In the genomic region with DNA sequence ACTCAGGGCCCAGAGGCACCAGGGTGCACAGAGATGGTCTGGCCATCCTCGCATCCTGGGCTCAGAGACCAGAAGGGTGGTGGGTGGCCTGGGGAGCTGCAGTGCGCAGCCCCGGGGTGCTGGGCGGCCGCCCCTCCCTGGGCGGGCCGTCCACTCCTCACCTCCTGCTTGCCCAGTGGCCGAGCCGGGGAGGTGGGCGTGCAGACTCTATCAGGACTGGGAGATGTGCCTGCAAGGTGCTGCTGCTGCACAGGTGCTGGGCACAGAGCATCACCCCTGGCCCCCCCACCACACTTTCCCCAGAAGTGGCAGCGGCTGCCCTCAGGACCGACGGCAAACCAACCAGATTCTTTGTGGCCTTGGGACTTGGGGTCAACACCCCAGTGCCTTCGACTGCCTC, we compare ENCODE assay signal across 26 cellular contexts. TPM values are rescaled to one million over a fixed set of nuclear protein-coding genes. Genes with fewer than 3 reads are reported as not detected.
A peak's percentile ranks its signal among the peaks of the same experiment; 100 is the strongest.
DNase-seq lines count a peak whose midpoint lies in the region; ATAC-seq and TF ChIP-seq lines count a peak whose summit lies in the region.
"Had no signal": no experiment of that assay in that cellular context is flagged by ENCODE, and none has a peak within 500 bp of the region (broad histone marks: within the 10 kb centered on the region; RNA-seq: fewer than 3 reads in every experiment).

SCN4A (minus strand) TSS at position 123 of the 400 bp plus-strand sequence; CDS start at position 46, 77 bp downstream.

- no peak within 1 kb of the TSS for H3K27ac Mint-ChIP-seq in progenitor cell of endocrine pancreas
- H3K27ac Mint-ChIP-seq: activated B cell treated with CpG ODN at 0.5 μM for 24 hours; activated naive CD8-positive, alpha-beta T cell; activated T-helper 2 cell treated with anti-CD3 and anti-CD28 coated beads, Interferon-gamma antibody, Interleukin-2, Interleukin-4, amounts not matched to agents 10 μg/mL and 5 μg/mL and 100 μg/mL, durations not matched to agents 14 hours and 24 hours and 36 hours; CD14-positive monocyte; dendritic cell treated with granulocyte-macrophage colony-stimulating factor and Interleukin-4, amounts not matched to agents 40 ng/mL and 50 ng/mL, for 4 days; type B pancreatic cell had no signal

- WGBS in right cardiac atrium: 95% methylated on average over 14 of the region's 14 CpGs
- WGBS in heart right ventricle, 2 donors: 97% methylated on average over 14 of the region's 14 CpGs

- intact Hi-C loops in right cardiac atrium (cut with DNase I): no loop called here
- intact Hi-C loops in heart right ventricle (cut with DNase I): no loop called here

- no peaks in the 10 kb centered on the region for H3K27me3 ChIP-seq in right cardiac atrium (ENCODE audit: control insufficient read depth, insufficient read depth)
- no peaks in the 10 kb centered on the region for H3K27me3 ChIP-seq in heart right ventricle
- no peaks in the 10 kb centered on the region for H3K27me3 ChIP-seq in SJCRH30

- no peak within 1 kb of the TSS for H3K4me3 Mint-ChIP-seq in progenitor cell of endocrine pancreas (ENCODE audit: low read depth)
- H3K4me3 Mint-ChIP-seq: activated B cell treated with CpG ODN at 0.5 μM for 24 hours; activated naive CD8-positive, alpha-beta T cell; CD14-positive monocyte; central memory CD8-positive, alpha-beta T cell; dendritic cell treated with granulocyte-macrophage colony-stimulating factor and Interleukin-4, amounts not matched to agents 40 ng/mL and 50 ng/mL, for 4 days; T-cell; type B pancreatic cell had no signal

- no peaks in the 10 kb centered on the region for H3K36me3 Mint-ChIP-seq in progenitor cell of endocrine pancreas (ENCODE audit: insufficient read depth)
- H3K36me3 Mint-ChIP-seq: activated naive CD8-positive, alpha-beta T cell; CD14-positive monocyte; naive B cell; T-cell; type B pancreatic cell had no signal

- H3K27me3 Mint-ChIP-seq in progenitor cell of endocrine pancreas: peaks cover 20% of the 10 kb centered on the region
- H3K27me3 Mint-ChIP-seq: activated naive CD8-positive, alpha-beta T cell; T-cell had no signal

- H3K9me3 ChIP-seq in right cardiac atrium (ENCODE audit: control insufficient read depth, low read length) (no peaks in the 10 kb centered on the region), heart right ventricle (no peaks in the 10 kb centered on the region), SJCRH30 (replicated peaks) (no peaks in the 10 kb centered on the region)

- H3K4me1 ChIP-seq in right cardiac atrium (ENCODE audit: control insufficient read depth, insufficient read depth, low read length) (peaks cover 4% of the 10 kb centered on the region), heart right ventricle (peaks cover 0 to 43% (median 16%) of the 10 kb centered on the region in 9 donors), SJCRH30 (peaks cover 14% of the 10 kb centered on the region)

- TF ChIP-seq CTCF in heart right ventricle (IDR thresholded peaks at IDR 0.05): no peak
- no peak for TF ChIP-seq CTCF in progenitor cell of endocrine pancreas (IDR thresholded peaks at IDR 0.05; ENCODE audit: unreplicated experiment)

- no peaks in the 10 kb centered on the region for H3K36me3 ChIP-seq in heart right ventricle
- peaks cover 16% of the 10 kb centered on the region; the same call in 1 of the 2 replicates for H3K36me3 ChIP-seq in SJCRH30

- no peak within 1 kb of the TSS for H3K27ac ChIP-seq in right cardiac atrium (ENCODE audit: low read length)
- no peak within 1 kb of the TSS for H3K27ac ChIP-seq in heart right ventricle
- no peak within 1 kb of the TSS for H3K27ac ChIP-seq in SJCRH30

- no peaks in the 10 kb centered on the region for H3K4me1 Mint-ChIP-seq in progenitor cell of endocrine pancreas (ENCODE audit: low read depth)

- no peaks in the 10 kb centered on the region for H3K9me3 Mint-ChIP-seq in progenitor cell of endocrine pancreas (ENCODE audit: low read depth)
- H3K9me3 Mint-ChIP-seq: activated B cell treated with CpG ODN at 0.5 μM for 24 hours; activated T-helper 2 cell treated with anti-CD3 and anti-CD28 coated beads, Interferon-gamma antibody, Interleukin-2, Interleukin-4, amounts not matched to agents 10 μg/mL and 5 μg/mL and 100 μg/mL, durations not matched to agents 14 hours and 24 hours and 36 hours; central memory CD8-positive, alpha-beta T cell; dendritic cell treated with granulocyte-macrophage colony-stimulating factor and Interleukin-4, amounts not matched to agents 40 ng/mL and 50 ng/mL, for 4 days; naive B cell; T-cell; type B pancreatic cell had no signal

- DNase-seq in right cardiac atrium (peak in 2 of 3 donors; percentile 27 to 46), heart right ventricle (no peak), SJCRH30 (no peak), myocyte (ENCODE audit: low read depth) (no peak), COR-L47 (lab: John Stamatoyannopoulos, UW) (no peak), progenitor cell of endocrine pancreas (ENCODE audit: low spot score, unreplicated experiment) (no peak), NCI-H1417 (lab: John Stamatoyannopoulos, UW) (no peak)
- DNase-seq: activated B cell treated with CpG ODN at 0.5 μM for 24 hours; activated CD4-positive, alpha-beta T cell treated with anti-CD3 and anti-CD28 coated beads, Interleukin-2, amount 50 U/mL, for 48 hours; mesendoderm; naive B cell; NCI-H1092 treated with DMSO at 0.1 percent for 48 hours; NCI-H1930; NCI-H524; occipital lobe; retina; stimulated activated CD4-positive, alpha-beta T cell treated with anti-CD3 and anti-CD28 coated beads, Interleukin-2, amount 100 ng/mL, for 24 hours; T-cell had no signal

- H3K4me3 ChIP-seq in right cardiac atrium (ENCODE audit: low read length) (no peak within 1 kb of the TSS), heart right ventricle (no peak within 1 kb of the TSS), SJCRH30 (no peak within 1 kb of the TSS)

- ATAC-seq in right cardiac atrium: no peak
- ATAC-seq in heart right ventricle: no peak
- ATAC-seq: left lobe of liver, T-cell had no signal

RNA-seq across cellular contexts. Expression of gene SCN4A, which starts in this region (rescaled TPM):
- total RNA-seq in right cardiac atrium (1 to 10 TPM; 1.7 to 5.8 (median 3.0) TPM), heart right ventricle (1 to 10 TPM in 1 of 10 donors, under 1 TPM in 9; 0.19 to 2.4 (median 0.53) TPM), myocyte (99.4 and 105 TPM in 2 replicates), progenitor cell of endocrine pancreas (0.10 and 0.55 TPM in 2 replicates)
- polyA plus RNA-seq in right cardiac atrium (1.6 TPM), heart right ventricle (1 to 10 TPM in 1 of 2 donors, under 1 TPM in 1; 0.33 to 2.9 TPM)
- 12.4 and 14.3 TPM in 2 replicates for total RNA-seq in SJCRH30 (2014; rRNA removed; shearing (Covaris generic))
- 8.0 TPM for polyA plus RNA-seq in myocyte (2012)
- total RNA-seq: frontal cortex, occipital lobe had no signal
- polyA plus RNA-seq: CD14-positive monocyte had no signal

Comparison
In these comparisons a context has a peak if more than half of its experiments do, and no peak if none do; other contexts are left out.
1. DNase-seq: peak in right cardiac atrium (2 of 3); none in heart right ventricle (0 of 2), SJCRH30 (0 of 2), myocyte (single experiment), COR-L47 (single experiment), progenitor cell of endocrine pancreas (single experiment) and NCI-H1417 (0 of 3).